13 cellular contexts compared by ENCODE assay signal in the genomic region with DNA sequence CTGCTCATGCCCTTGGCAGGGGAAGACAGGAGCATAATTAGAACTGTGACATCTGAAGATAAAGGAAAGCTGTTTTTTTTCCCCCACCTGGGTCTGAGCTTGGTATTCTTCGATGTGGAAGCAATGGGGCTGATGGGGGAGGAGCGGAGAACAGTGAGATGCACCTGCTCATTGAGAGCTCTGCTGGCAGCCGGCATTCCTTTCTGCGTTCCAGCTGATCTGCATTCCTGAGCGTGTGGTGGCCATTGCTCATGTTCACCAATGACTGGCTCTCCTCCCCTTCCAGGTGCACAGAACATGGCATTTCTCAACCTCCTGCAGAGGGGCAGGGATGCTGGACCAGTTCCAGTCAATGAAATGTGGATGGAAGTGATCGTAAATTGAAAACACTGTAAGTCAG.
DNase-seq lines count a peak whose midpoint lies in the region; FAIRE-seq and TF ChIP-seq lines count a peak whose summit lies in the region.
"Had no signal": no experiment of that assay in that cellular context is flagged by ENCODE, and none has a peak within 500 bp of the region (broad histone marks: within the 10 kb centered on the region; RNA-seq: fewer than 3 reads in every experiment).

No MANE protein-coding gene starts in this region.

- CTCF ChIA-PET in activated naive CD4-positive, alpha-beta T cell treated with anti-CD3 and anti-CD28 coated beads, Interleukin-2, amount 10 ng/mL, durations not matched to agents 7 days and 5 days (lab: Charles Lee): no interaction called here

- peaks cover 10% of the 10 kb centered on the region for H3K27me3 Mint-ChIP-seq in astrocyte (ENCODE audit: low read depth, unreplicated experiment)
- peaks cover 3% of the 10 kb centered on the region for H3K27me3 Mint-ChIP-seq in activated naive CD4-positive, alpha-beta T cell treated with anti-CD3 and anti-CD28 coated beads, Interleukin-2, amount 10 ng/mL, durations not matched to agents 7 days and 5 days

- no peak overlapping the region for H3K27ac ChIP-seq in astrocyte (ENCODE audit: low read depth, low read length)
- H3K27ac ChIP-seq: cardiac muscle cell, transverse colon had no signal

- H3K9me3 ChIP-seq in astrocyte (ENCODE audit: insufficient read depth, low read depth, low read length): no peaks in the 10 kb centered on the region
- H3K9me3 ChIP-seq: transverse colon had no signal

- no peak overlapping the region for H2AFZ ChIP-seq in astrocyte (ENCODE audit: low read depth, low read length)

- no peaks in the 10 kb centered on the region for H4K20me1 ChIP-seq in astrocyte (ENCODE audit: insufficient read depth, low read length)

- H3K4me3 Mint-ChIP-seq in astrocyte (ENCODE audit: unreplicated experiment): no peak overlapping the region
- H3K4me3 Mint-ChIP-seq in activated naive CD4-positive, alpha-beta T cell treated with anti-CD3 and anti-CD28 coated beads, Interleukin-2, amount 10 ng/mL, durations not matched to agents 7 days and 5 days: no peak overlapping the region

- no peak for FAIRE-seq in astrocyte (lab: Jason Lieb, UNC)

- peaks cover 4% of the 10 kb centered on the region for H3K9me3 Mint-ChIP-seq in astrocyte (ENCODE audit: unreplicated experiment)
- H3K9me3 Mint-ChIP-seq in activated naive CD4-positive, alpha-beta T cell treated with anti-CD3 and anti-CD28 coated beads, Interleukin-2, amount 10 ng/mL, durations not matched to agents 7 days and 5 days: peaks cover 2% of the 10 kb centered on the region

- H3K4me2 ChIP-seq in astrocyte (ENCODE audit: low read length): no peak overlapping the region

- no peaks in the 10 kb centered on the region for H3K27me3 ChIP-seq in astrocyte (ENCODE audit: insufficient read depth, low read length)
- H3K27me3 ChIP-seq: cardiac muscle cell, transverse colon had no signal

- H3K4me1 ChIP-seq in astrocyte (ENCODE audit: insufficient read depth, low read length): no peaks in the 10 kb centered on the region
- H3K4me1 ChIP-seq: transverse colon had no signal

- H3K79me2 ChIP-seq in astrocyte (ENCODE audit: insufficient read depth, low read length): no peaks in the 10 kb centered on the region

- H3K4me1 Mint-ChIP-seq in astrocyte (ENCODE audit: low read depth, unreplicated experiment): peaks cover 7% of the 10 kb centered on the region
- H3K4me1 Mint-ChIP-seq in activated naive CD4-positive, alpha-beta T cell treated with anti-CD3 and anti-CD28 coated beads, Interleukin-2, amount 10 ng/mL, durations not matched to agents 7 days and 5 days: no peaks in the 10 kb centered on the region

- H3K9ac ChIP-seq in astrocyte (ENCODE audit: low read length): no peak overlapping the region

- DNase-seq in COLO668 (lab: John Stamatoyannopoulos, UW; ENCODE audit: unreplicated experiment) (peak; percentile 75), NCI-H187 treated with DMSO at 0.1 percent for 48 hours (lab: John Stamatoyannopoulos, UW) (peak; percentile 45), astrocyte (ENCODE audit: low read depth) (peak; percentile 58), islet precursor cell (peak; percentile 89), D341Med (ENCODE audit: low spot score) (no peak), OCI-M1 (lab: John Stamatoyannopoulos, UW) (no peak), GOT3 (lab: John Stamatoyannopoulos, UW) (no peak)
- no peak for DNase-seq in activated naive CD4-positive, alpha-beta T cell treated with anti-CD3 and anti-CD28 coated beads, Interleukin-2, amount 10 ng/mL, durations not matched to agents 7 days and 5 days
- DNase-seq: activated CD4-positive, alpha-beta T cell treated with anti-CD3 and anti-CD28 coated beads, Interleukin-2, amount 50 U/mL, for 48 hours; NCI-H2081 treated with DMSO at 0.1 percent for 48 hours; transverse colon had no signal

- no peak overlapping the region for H3K27ac Mint-ChIP-seq in astrocyte (ENCODE audit: unreplicated experiment)
- H3K27ac Mint-ChIP-seq in activated naive CD4-positive, alpha-beta T cell treated with anti-CD3 and anti-CD28 coated beads, Interleukin-2, amount 10 ng/mL, durations not matched to agents 7 days and 5 days: no peak overlapping the region

- no peak overlapping the region for H3K4me3 ChIP-seq in astrocyte (ENCODE audit: insufficient read depth, low read depth, low read length)
- H3K4me3 ChIP-seq: cardiac muscle cell, lung, transverse colon had no signal

- H3K36me3 Mint-ChIP-seq in astrocyte (ENCODE audit: low read depth, unreplicated experiment): no peaks in the 10 kb centered on the region
- no peaks in the 10 kb centered on the region for H3K36me3 Mint-ChIP-seq in activated naive CD4-positive, alpha-beta T cell treated with anti-CD3 and anti-CD28 coated beads, Interleukin-2, amount 10 ng/mL, durations not matched to agents 7 days and 5 days

- no peak for TF ChIP-seq CTCF in astrocyte (IDR thresholded peaks at IDR 0.05; ENCODE audit: insufficient read depth, low read depth, low read length)

- H3K36me3 ChIP-seq in astrocyte (ENCODE audit: insufficient read depth, low read length): no peaks in the 10 kb centered on the region
- H3K36me3 ChIP-seq: cardiac muscle cell, transverse colon had no signal

Comparison
In these comparisons a context has a peak if more than half of its experiments do, and no peak if none do; other contexts are left out.
1. DNase-seq: peak in COLO668 (single experiment), NCI-H187 treated with DMSO at 0.1 percent for 48 hours (single experiment), astrocyte (single experiment) and islet precursor cell (single experiment); none in D341Med (single experiment), activated naive CD4-positive, alpha-beta T cell treated with anti-CD3 and anti-CD28 coated beads, Interleukin-2, amount 10 ng/mL, durations not matched to agents 7 days and 5 days (single experiment), OCI-M1 (single experiment) and GOT3 (single experiment).